In genomic region chr11:6618117-6619020, GRCh38 we compare ENCODE assay signal across 9 cellular contexts. TPM values are rescaled to one million over a fixed set of nuclear protein-coding genes. Genes with fewer than 3 reads are reported as not detected.
DNase-seq lines count a peak whose midpoint lies in the region; ATAC-seq, FAIRE-seq and TF ChIP-seq lines count a peak whose summit lies in the region.
"Had no signal": no experiment of that assay in that cellular context is flagged by ENCODE, and none has a peak within 500 bp of the region (broad histone marks: within the 10 kb centered on the region; RNA-seq: fewer than 3 reads in every experiment).

No MANE protein-coding gene starts in this region.

- H3K27me3 ChIP-seq in endocrine pancreas (ENCODE audit: control insufficient read depth, insufficient read depth, low read length) (no peaks in the 10 kb centered on the region), mononuclear cell (ENCODE audit: insufficient read depth, low read length) (no peaks in the 10 kb centered on the region)

- H3K9me3 Mint-ChIP-seq in activated CD4-positive, alpha-beta memory T cell treated with anti-CD3 and anti-CD28 coated beads for 36 hours: no peaks in the 10 kb centered on the region
- H3K9me3 Mint-ChIP-seq: nephron had no signal

- peak; percentile 79 for FAIRE-seq in GM12891 (lab: Jason Lieb, UNC)

- intact Hi-C loops in activated CD4-positive, alpha-beta memory T cell treated with anti-CD3 and anti-CD28 coated beads for 36 hours (cut with micrococcal nuclease): loop anchor here (1.0 to 10.0 kb wide), 6 partner anchors 14 to 1056 kb away; partner anchors contain the start of genes CYB5R2, MRPL17 and TRIM5

- CTCF ChIA-PET in activated CD4-positive, alpha-beta memory T cell treated with anti-CD3 and anti-CD28 coated beads for 36 hours (lab: Charles Lee): interaction anchor here (0.6 to 3.9 kb wide), 24 partner anchors 9 to 239 kb away, joined by 3 to 35 read pairs (median 4); partner anchors contain the start of genes ARFIP2, ILK, MRPL17 and RRP8

- H3K36me3 ChIP-seq in endocrine pancreas (ENCODE audit: control insufficient read depth, insufficient read depth, low read length): no peaks in the 10 kb centered on the region

- no peak overlapping the region for H3K27ac Mint-ChIP-seq in activated CD4-positive, alpha-beta memory T cell treated with anti-CD3 and anti-CD28 coated beads for 36 hours

- POLR2A ChIA-PET in activated CD4-positive, alpha-beta memory T cell treated with anti-CD3 and anti-CD28 coated beads for 36 hours (lab: Charles Lee): interaction anchor here (0.6 to 2.8 kb wide), 10 partner anchors 9 to 228 kb away, joined by 3 to 23 read pairs (median 4); partner anchors contain the start of genes ILK, MRPL17, RRP8 and SMPD1

- peak overlapping the region; percentile 86 for H3K4me3 ChIP-seq in endocrine pancreas (ENCODE audit: control insufficient read depth, insufficient read depth, low read length)
- H3K4me3 ChIP-seq in mononuclear cell (ENCODE audit: low read length): peak overlapping the region; percentile 68

- no peak for DNase-seq in GM12891 (ENCODE audit: insufficient read length, low spot score)
- peak; percentile 88 for DNase-seq in M059J (ENCODE audit: low read depth)
- peak; percentile 83 for DNase-seq in activated CD4-positive, alpha-beta memory T cell treated with anti-CD3 and anti-CD28 coated beads for 36 hours
- DNase-seq in stimulated activated naive CD8-positive, alpha-beta T cell treated with anti-CD3 and anti-CD28 coated beads, Interleukin-15, Interleukin-2, amounts not matched to agents 100 U/mL and 50 U/mL, for 24 hours: peak; percentile 54
- DNase-seq in NCI-H2171 (lab: John Stamatoyannopoulos, UW): no peak
- DNase-seq in NCI-H1417 treated with DMSO at 0.1 percent for 48 hours (lab: John Stamatoyannopoulos, UW): no peak

- peaks cover 6% of the 10 kb centered on the region for H3K36me3 Mint-ChIP-seq in activated CD4-positive, alpha-beta memory T cell treated with anti-CD3 and anti-CD28 coated beads for 36 hours

- H3K4me1 ChIP-seq in endocrine pancreas (ENCODE audit: control insufficient read depth, insufficient read depth, low read length) (no peaks in the 10 kb centered on the region), mononuclear cell (ENCODE audit: insufficient read depth, low read length) (peaks cover 37% of the 10 kb centered on the region)

- no peak for TF ChIP-seq POLR2A in GM12891 (IDR thresholded peaks at IDR 0.05; ENCODE audit: low read depth, low read length)

- no peak overlapping the region for H3K4me3 Mint-ChIP-seq in activated CD4-positive, alpha-beta memory T cell treated with anti-CD3 and anti-CD28 coated beads for 36 hours
- H3K4me3 Mint-ChIP-seq: nephron had no signal

- ATAC-seq in stimulated activated naive CD8-positive, alpha-beta T cell treated with anti-CD3 and anti-CD28 coated beads, Interleukin-15, Interleukin-2, amounts not matched to agents 100 U/mL and 50 U/mL, for 24 hours: peak; percentile 34

- peak overlapping the region; percentile 96 for H3K9ac ChIP-seq in endocrine pancreas (ENCODE audit: control insufficient read depth, insufficient read depth, low read length)

- H3K9me3 ChIP-seq in endocrine pancreas (ENCODE audit: control insufficient read depth, low read length) (no peaks in the 10 kb centered on the region), mononuclear cell (ENCODE audit: low read depth, low read length) (no peaks in the 10 kb centered on the region)

- H3K27me3 Mint-ChIP-seq in activated CD4-positive, alpha-beta memory T cell treated with anti-CD3 and anti-CD28 coated beads for 36 hours: no peaks in the 10 kb centered on the region

- peaks cover 10% of the 10 kb centered on the region for H3K4me1 Mint-ChIP-seq in activated CD4-positive, alpha-beta memory T cell treated with anti-CD3 and anti-CD28 coated beads for 36 hours (ENCODE audit: low read depth)
- H3K4me1 Mint-ChIP-seq: nephron had no signal

TF ChIP-seq in GM12891, 5 proteins besides CTCF, POLR2A, EP300 and RAD21:
- TF ChIP-seq POU2F2 (IDR thresholded peaks at IDR 0.05; ENCODE audit: low read depth, low read length) (peak; percentile 39; the same call in 1 of the 2 replicates), TAF1 (IDR thresholded peaks at IDR 0.05; ENCODE audit: low read depth, low read length) (no peak), PAX5 (IDR thresholded peaks at IDR 0.05; ENCODE audit: insufficient read depth, low read length, severe bottlenecking) (no peak), SPI1 (IDR thresholded peaks at IDR 0.05; ENCODE audit: low read depth, low read length) (peak; percentile 83), POLR2AphosphoS5 (IDR thresholded peaks at IDR 0.05; ENCODE audit: low read depth, low read length) (0 out of 2 replicates have a peak, but pooled peaks have one; percentile 17)

RNA-seq across cellular contexts. Expression of gene TPP1, which starts 0.9 kb away (rescaled TPM):
- 49.7 TPM for polyA plus RNA-seq in GM12891 (2012; ENCODE audit: low read depth, missing spikeins)
- total RNA-seq in M059J (2014; rRNA removed; shearing (Covaris generic)): 57.4 and 94.6 TPM in 2 replicates
- 10 to 100 TPM; 53.2 to 56.6 TPM for total RNA-seq in activated CD4-positive, alpha-beta memory T cell treated with anti-CD3 and anti-CD28 coated beads for 36 hours
- 86.2 TPM for total RNA-seq in mononuclear cell

RNA-seq across cellular contexts. Expression of gene TAF10, which starts 6.4 kb away (rescaled TPM):
- 241 TPM for polyA plus RNA-seq in GM12891 (2012; ENCODE audit: low read depth, missing spikeins)
- 108 and 133 TPM in 2 replicates for total RNA-seq in M059J (2014; rRNA removed; shearing (Covaris generic))
- 100 to 1,000 TPM; 158 to 165 TPM for total RNA-seq in activated CD4-positive, alpha-beta memory T cell treated with anti-CD3 and anti-CD28 coated beads for 36 hours
- total RNA-seq in mononuclear cell: 33.2 TPM

RNA-seq across cellular contexts. Expression of gene ILK, which starts 14.8 kb away (rescaled TPM):
- polyA plus RNA-seq in GM12891 (2012; ENCODE audit: low read depth, missing spikeins): 56.8 TPM
- total RNA-seq in M059J (2014; rRNA removed; shearing (Covaris generic)): 152 and 201 TPM in 2 replicates
- 10 to 100 TPM; 89.2 to 95.8 TPM for total RNA-seq in activated CD4-positive, alpha-beta memory T cell treated with anti-CD3 and anti-CD28 coated beads for 36 hours
- total RNA-seq in mononuclear cell: 45.5 TPM

RNA-seq across cellular contexts. Expression of gene RRP8, which starts 15.0 kb away (rescaled TPM):
- 15.0 TPM for polyA plus RNA-seq in GM12891 (2012; ENCODE audit: low read depth, missing spikeins)
- total RNA-seq in M059J (2014; rRNA removed; shearing (Covaris generic)): 18.0 and 18.8 TPM in 2 replicates
- 10 to 100 TPM; 34.9 to 37.5 TPM for total RNA-seq in activated CD4-positive, alpha-beta memory T cell treated with anti-CD3 and anti-CD28 coated beads for 36 hours
- total RNA-seq in mononuclear cell: 19.0 TPM

RNA-seq across cellular contexts. Expression of gene DCHS1, which starts 37.2 kb away (rescaled TPM):
- 0.98 TPM for polyA plus RNA-seq in GM12891 (2012; ENCODE audit: low read depth, missing spikeins)
- total RNA-seq in M059J (2014; rRNA removed; shearing (Covaris generic)): 4.6 and 8.8 TPM in 2 replicates
- under 1 TPM; 0.80 to 0.90 TPM for total RNA-seq in activated CD4-positive, alpha-beta memory T cell treated with anti-CD3 and anti-CD28 coated beads for 36 hours
- total RNA-seq in mononuclear cell: 3.8 TPM

Comparison
In these comparisons a context has a peak if more than half of its experiments do, and no peak if none do; other contexts are left out.
1. DNase-seq: peak in M059J (single experiment), activated CD4-positive, alpha-beta memory T cell treated with anti-CD3 and anti-CD28 coated beads for 36 hours (single experiment) and stimulated activated naive CD8-positive, alpha-beta T cell treated with anti-CD3 and anti-CD28 coated beads, Interleukin-15, Interleukin-2, amounts not matched to agents 100 U/mL and 50 U/mL, for 24 hours (single experiment); none in GM12891 (single experiment), NCI-H2171 (single experiment) and NCI-H1417 treated with DMSO at 0.1 percent for 48 hours (single experiment).